8 cellular contexts compared by ENCODE assay signal in the genomic region with DNA sequence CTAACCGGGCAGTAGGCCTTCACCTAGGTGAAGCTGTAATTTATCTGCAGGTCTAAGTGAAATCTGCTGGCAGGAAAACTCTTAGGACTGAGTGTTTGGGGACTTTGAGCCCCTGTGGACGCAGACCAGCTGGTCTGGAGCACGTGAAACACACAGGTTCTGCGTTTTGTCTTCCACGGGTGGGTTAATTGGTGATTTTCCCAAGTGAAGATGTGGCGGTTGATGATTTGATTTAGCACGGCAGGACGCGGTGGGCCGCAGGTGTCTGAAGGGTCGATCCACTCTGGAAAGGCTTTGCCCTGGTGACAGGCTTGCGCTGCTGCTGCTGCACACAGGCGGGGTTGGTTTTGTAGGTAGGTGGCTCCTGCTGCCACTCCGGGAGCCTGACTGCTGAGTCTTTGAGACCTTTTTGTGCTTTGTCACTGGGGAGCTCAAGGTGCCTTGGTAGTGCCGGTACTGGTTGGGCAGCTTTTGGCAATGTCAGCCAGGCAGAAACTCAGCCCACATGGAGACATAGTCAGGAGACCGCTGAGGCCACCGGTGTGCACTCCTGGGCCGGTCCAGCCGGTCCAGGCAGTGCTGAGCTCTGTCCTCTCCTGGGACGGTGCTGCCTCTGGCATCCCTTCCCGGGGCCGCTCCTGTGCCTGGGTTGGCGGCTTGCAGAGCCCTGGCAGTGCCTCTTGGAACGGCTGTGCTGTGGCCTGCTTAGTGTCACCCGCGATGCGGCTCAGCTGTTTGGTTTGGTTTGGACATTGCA. TPM values are rescaled to one million over a fixed set of nuclear protein-coding genes. Genes with fewer than 3 reads are reported as not detected.
DNase-seq lines count a peak whose midpoint lies in the region; ATAC-seq, FAIRE-seq and TF ChIP-seq lines count a peak whose summit lies in the region.

No MANE protein-coding gene starts in this region.

- peaks cover 35 to 77% of the 10 kb centered on the region in 2 donors for H3K4me1 ChIP-seq in left lung

- TF ChIP-seq POLR2A in GM18505 (IDR thresholded peaks at IDR 0.05; ENCODE audit: borderline replicate concordance, extremely low read depth, insufficient read depth, insufficient read length): no peak

- no peak for TF ChIP-seq CTCF in left lung (IDR thresholded peaks at IDR 0.05)

- intact Hi-C loops in left lung (cut with DNase I): no loop called here

- peaks cover 0 to 4% of the 10 kb centered on the region in 2 donors for H3K36me3 ChIP-seq in left lung

- H3K27me3 ChIP-seq in left lung: peaks cover 0 to 21% of the 10 kb centered on the region in 2 donors

- peak; percentile 50 for ATAC-seq in left lung
- no peak for ATAC-seq in GM18505 (IDR thresholded peaks at IDR 0.05; ENCODE audit: unreplicated experiment)
- ATAC-seq in HG02623 (IDR thresholded peaks at IDR 0.05; ENCODE audit: unreplicated experiment): no peak

- DNase-seq in HT-29 (ENCODE audit: low spot score) (peak; percentile 90), T47D (ENCODE audit: low read depth in 1 of 2, low spot score in 1 of 2) (peak; percentile 97 to 99), left lung (peak in 1 of 2 donors; percentile 86), frontal cortex (ENCODE audit: low spot score in 2 of 2) (no peak)
- DNase-seq in stimulated activated CD4-positive, alpha-beta T cell treated with anti-CD3 and anti-CD28 coated beads, Interleukin-4, amount 100 ng/mL, for 1 hour: no peak

- no peaks in the 10 kb centered on the region for H3K9me3 ChIP-seq in left lung

- H3K4me3 ChIP-seq in left lung (peak overlapping the region; percentile 40 to 62), skin epidermis (peak overlapping the region; percentile 32 to 77 (median 61))

- peak overlapping the region; percentile 8 to 20 for H3K27ac ChIP-seq in left lung
- peak overlapping the region in 16 of 21 experiments; percentile 22 to 90 (median 63) for H3K27ac ChIP-seq in skin epidermis

- in situ Hi-C loops in T47D (cut with HindIII; ENCODE audit: low pct_unique_long_range_greater_than_20kb, low sequenced_read_pairs): no loop called here

- no peak for FAIRE-seq in frontal cortex (lab: Jason Lieb, UNC)

RNA-seq across cellular contexts. Expression of a gene that starts 2.3 kb away (rescaled TPM):
- 93.8 and 105 TPM in 2 replicates for total RNA-seq in HT-29 (2014; rRNA removed; shearing (Covaris generic))
- total RNA-seq in left lung (100 to 1,000 TPM in 1 of 2 donors, 10 to 100 TPM in 1; 76.3 to 135 TPM), frontal cortex (19.2 TPM)

RNA-seq across cellular contexts. Expression of a gene that starts 45.6 kb away (rescaled TPM):
- 9.7 and 12.7 TPM in 2 replicates for total RNA-seq in HT-29 (2014; rRNA removed; shearing (Covaris generic))
- 10 to 100 TPM; 28.2 to 32.7 TPM for total RNA-seq in left lung
- total RNA-seq in frontal cortex: 10.2 TPM

Comparison
In these comparisons a context has a peak if more than half of its experiments do, and no peak if none do; other contexts are left out.
1. DNase-seq: peak in HT-29 (single experiment) and T47D (2 of 2); none in frontal cortex (0 of 2) and stimulated activated CD4-positive, alpha-beta T cell treated with anti-CD3 and anti-CD28 coated beads, Interleukin-4, amount 100 ng/mL, for 1 hour (single experiment).